ENCODE assay signal across 1 cellular context in genomic region chr20:62411479-62412193, GRCh38.
TF ChIP-seq lines count a peak whose summit lies in the region.

No MANE protein-coding gene starts in this region.

TF ChIP-seq in HepG2, 621 proteins besides CTCF, POLR2A, EP300 and RAD21 (continued from another document and continues in another):
- TF ChIP-seq ZNF512 (CRISPR knock-in tag; IDR thresholded peaks at IDR 0.05) (0 out of 2 replicates have a peak, but pooled peaks have one; percentile 61), ZNF839 (CRISPR knock-in tag; IDR thresholded peaks at IDR 0.05; ENCODE audit: borderline replicate concordance) (0 out of 2 replicates have a peak, but pooled peaks have one; percentile 19), TOPORS (CRISPR knock-in tag; IDR thresholded peaks at IDR 0.05) (peak; percentile 93), SP1 (IDR thresholded peaks at IDR 0.05) (no peak), SP1 (CRISPR knock-in tag; IDR thresholded peaks at IDR 0.05) (0 out of 2 replicates have a peak, but pooled peaks have one; percentile 20), EZH2 (conservative IDR thresholded peaks at IDR 0.05; ENCODE audit: low read depth, low read length) (no peak), SOX5 (CRISPR knock-in tag; IDR thresholded peaks at IDR 0.05; ENCODE audit: borderline replicate concordance) (no peak; the same call in 1 of the 2 replicates), ZFP90 (CRISPR knock-in tag; IDR thresholded peaks at IDR 0.05; ENCODE audit: borderline replicate concordance) (peak; percentile 33; the same call in 1 of the 2 replicates), NCOR1 (IDR thresholded peaks at IDR 0.05; ENCODE audit: borderline replicate concordance, low read length) (0 out of 2 replicates have a peak, but pooled peaks have one; percentile 62), MYC (CRISPR knock-in tag; IDR thresholded peaks at IDR 0.05; ENCODE audit: borderline replicate concordance) (peak; percentile 51; the same call in 1 of the 2 replicates), ZSCAN5A (CRISPR knock-in tag; IDR thresholded peaks at IDR 0.05; ENCODE audit: borderline replicate concordance) (peak; percentile 79; the same call in 1 of the 2 replicates), NR1H2 (CRISPR knock-in tag; IDR thresholded peaks at IDR 0.05; ENCODE audit: borderline replicate concordance, low read depth) (no peak; the same call in none of the 2 replicates), MAFK (conservative IDR thresholded peaks at IDR 0.05 in 1 of 2, IDR thresholded peaks at IDR 0.05 in 1 of 2; ENCODE audit: low read length in 2 of 2) (peak; percentile 35 to 53; a peak in 3 of 4 replicates), ZFX (CRISPR knock-in tag; IDR thresholded peaks at IDR 0.05; ENCODE audit: low read depth) (peak; percentile 78), BORCS8-MEF2B (CRISPR knock-in tag; IDR thresholded peaks at IDR 0.05) (peak; percentile 89), JUNB (CRISPR knock-in tag; IDR thresholded peaks at IDR 0.05; ENCODE audit: borderline replicate concordance) (no peak), CCAR2 (optimal IDR thresholded peaks at IDR 0.05; ENCODE audit: low read depth, low read length) (no peak), ZSCAN21 (CRISPR knock-in tag; IDR thresholded peaks at IDR 0.05; ENCODE audit: borderline replicate concordance) (0 out of 2 replicates have a peak, but pooled peaks have one; percentile 54), NRL (CRISPR knock-in tag; IDR thresholded peaks at IDR 0.05; ENCODE audit: borderline replicate concordance) (peak; percentile 51; the same call in 1 of the 2 replicates), ARID2 (CRISPR knock-in tag; IDR thresholded peaks at IDR 0.05; ENCODE audit: borderline replicate concordance) (peak; percentile 97), ZSCAN29 (CRISPR knock-in tag; conservative IDR thresholded peaks at IDR 0.05) (peak; percentile 58; the same call in 1 of the 2 replicates)
- TF ChIP-seq, protein P1, sequence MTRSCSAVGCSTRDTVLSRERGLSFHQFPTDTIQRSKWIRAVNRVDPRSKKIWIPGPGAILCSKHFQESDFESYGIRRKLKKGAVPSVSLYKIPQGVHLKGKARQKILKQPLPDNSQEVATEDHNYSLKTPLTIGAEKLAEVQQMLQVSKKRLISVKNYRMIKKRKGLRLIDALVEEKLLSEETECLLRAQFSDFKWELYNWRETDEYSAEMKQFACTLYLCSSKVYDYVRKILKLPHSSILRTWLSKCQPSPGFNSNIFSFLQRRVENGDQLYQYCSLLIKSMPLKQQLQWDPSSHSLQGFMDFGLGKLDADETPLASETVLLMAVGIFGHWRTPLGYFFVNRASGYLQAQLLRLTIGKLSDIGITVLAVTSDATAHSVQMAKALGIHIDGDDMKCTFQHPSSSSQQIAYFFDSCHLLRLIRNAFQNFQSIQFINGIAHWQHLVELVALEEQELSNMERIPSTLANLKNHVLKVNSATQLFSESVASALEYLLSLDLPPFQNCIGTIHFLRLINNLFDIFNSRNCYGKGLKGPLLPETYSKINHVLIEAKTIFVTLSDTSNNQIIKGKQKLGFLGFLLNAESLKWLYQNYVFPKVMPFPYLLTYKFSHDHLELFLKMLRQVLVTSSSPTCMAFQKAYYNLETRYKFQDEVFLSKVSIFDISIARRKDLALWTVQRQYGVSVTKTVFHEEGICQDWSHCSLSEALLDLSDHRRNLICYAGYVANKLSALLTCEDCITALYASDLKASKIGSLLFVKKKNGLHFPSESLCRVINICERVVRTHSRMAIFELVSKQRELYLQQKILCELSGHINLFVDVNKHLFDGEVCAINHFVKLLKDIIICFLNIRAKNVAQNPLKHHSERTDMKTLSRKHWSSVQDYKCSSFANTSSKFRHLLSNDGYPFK (CRISPR knock-in tag; IDR thresholded peaks at IDR 0.05; ENCODE audit: borderline replicate concordance): peak; percentile 84; the same call in 1 of the 2 replicates
- TF ChIP-seq, protein P2, sequence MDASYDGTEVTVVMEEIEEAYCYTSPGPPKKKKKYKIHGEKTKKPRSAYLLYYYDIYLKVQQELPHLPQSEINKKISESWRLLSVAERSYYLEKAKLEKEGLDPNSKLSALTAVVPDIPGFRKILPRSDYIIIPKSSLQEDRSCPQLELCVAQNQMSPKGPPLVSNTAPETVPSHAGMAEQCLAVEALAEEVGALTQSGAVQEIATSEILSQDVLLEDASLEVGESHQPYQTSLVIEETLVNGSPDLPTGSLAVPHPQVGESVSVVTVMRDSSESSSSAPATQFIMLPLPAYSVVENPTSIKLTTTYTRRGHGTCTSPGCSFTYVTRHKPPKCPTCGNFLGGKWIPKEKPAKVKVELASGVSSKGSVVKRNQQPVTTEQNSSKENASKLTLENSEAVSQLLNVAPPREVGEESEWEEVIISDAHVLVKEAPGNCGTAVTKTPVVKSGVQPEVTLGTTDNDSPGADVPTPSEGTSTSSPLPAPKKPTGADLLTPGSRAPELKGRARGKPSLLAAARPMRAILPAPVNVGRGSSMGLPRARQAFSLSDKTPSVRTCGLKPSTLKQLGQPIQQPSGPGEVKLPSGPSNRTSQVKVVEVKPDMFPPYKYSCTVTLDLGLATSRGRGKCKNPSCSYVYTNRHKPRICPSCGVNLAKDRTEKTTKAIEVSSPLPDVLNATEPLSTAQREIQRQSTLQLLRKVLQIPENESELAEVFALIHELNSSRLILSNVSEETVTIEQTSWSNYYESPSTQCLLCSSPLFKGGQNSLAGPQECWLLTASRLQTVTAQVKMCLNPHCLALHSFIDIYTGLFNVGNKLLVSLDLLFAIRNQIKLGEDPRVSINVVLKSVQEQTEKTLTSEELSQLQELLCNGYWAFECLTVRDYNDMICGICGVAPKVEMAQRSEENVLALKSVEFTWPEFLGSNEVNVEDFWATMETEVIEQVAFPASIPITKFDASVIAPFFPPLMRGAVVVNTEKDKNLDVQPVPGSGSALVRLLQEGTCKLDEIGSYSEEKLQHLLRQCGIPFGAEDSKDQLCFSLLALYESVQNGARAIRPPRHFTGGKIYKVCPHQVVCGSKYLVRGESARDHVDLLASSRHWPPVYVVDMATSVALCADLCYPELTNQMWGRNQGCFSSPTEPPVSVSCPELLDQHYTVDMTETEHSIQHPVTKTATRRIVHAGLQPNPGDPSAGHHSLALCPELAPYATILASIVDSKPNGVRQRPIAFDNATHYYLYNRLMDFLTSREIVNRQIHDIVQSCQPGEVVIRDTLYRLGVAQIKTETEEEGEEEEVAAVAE (CRISPR knock-in tag; IDR thresholded peaks at IDR 0.05; ENCODE audit: borderline replicate concordance): no peak
- TF ChIP-seq, protein P3, sequence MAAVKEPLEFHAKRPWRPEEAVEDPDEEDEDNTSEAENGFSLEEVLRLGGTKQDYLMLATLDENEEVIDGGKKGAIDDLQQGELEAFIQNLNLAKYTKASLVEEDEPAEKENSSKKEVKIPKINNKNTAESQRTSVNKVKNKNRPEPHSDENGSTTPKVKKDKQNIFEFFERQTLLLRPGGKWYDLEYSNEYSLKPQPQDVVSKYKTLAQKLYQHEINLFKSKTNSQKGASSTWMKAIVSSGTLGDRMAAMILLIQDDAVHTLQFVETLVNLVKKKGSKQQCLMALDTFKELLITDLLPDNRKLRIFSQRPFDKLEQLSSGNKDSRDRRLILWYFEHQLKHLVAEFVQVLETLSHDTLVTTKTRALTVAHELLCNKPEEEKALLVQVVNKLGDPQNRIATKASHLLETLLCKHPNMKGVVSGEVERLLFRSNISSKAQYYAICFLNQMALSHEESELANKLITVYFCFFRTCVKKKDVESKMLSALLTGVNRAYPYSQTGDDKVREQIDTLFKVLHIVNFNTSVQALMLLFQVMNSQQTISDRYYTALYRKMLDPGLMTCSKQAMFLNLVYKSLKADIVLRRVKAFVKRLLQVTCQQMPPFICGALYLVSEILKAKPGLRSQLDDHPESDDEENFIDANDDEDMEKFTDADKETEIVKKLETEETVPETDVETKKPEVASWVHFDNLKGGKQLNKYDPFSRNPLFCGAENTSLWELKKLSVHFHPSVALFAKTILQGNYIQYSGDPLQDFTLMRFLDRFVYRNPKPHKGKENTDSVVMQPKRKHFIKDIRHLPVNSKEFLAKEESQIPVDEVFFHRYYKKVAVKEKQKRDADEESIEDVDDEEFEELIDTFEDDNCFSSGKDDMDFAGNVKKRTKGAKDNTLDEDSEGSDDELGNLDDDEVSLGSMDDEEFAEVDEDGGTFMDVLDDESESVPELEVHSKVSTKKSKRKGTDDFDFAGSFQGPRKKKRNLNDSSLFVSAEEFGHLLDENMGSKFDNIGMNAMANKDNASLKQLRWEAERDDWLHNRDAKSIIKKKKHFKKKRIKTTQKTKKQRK (IDR thresholded peaks at IDR 0.05; ENCODE audit: low read length): no peak
- TF ChIP-seq, protein P4, sequence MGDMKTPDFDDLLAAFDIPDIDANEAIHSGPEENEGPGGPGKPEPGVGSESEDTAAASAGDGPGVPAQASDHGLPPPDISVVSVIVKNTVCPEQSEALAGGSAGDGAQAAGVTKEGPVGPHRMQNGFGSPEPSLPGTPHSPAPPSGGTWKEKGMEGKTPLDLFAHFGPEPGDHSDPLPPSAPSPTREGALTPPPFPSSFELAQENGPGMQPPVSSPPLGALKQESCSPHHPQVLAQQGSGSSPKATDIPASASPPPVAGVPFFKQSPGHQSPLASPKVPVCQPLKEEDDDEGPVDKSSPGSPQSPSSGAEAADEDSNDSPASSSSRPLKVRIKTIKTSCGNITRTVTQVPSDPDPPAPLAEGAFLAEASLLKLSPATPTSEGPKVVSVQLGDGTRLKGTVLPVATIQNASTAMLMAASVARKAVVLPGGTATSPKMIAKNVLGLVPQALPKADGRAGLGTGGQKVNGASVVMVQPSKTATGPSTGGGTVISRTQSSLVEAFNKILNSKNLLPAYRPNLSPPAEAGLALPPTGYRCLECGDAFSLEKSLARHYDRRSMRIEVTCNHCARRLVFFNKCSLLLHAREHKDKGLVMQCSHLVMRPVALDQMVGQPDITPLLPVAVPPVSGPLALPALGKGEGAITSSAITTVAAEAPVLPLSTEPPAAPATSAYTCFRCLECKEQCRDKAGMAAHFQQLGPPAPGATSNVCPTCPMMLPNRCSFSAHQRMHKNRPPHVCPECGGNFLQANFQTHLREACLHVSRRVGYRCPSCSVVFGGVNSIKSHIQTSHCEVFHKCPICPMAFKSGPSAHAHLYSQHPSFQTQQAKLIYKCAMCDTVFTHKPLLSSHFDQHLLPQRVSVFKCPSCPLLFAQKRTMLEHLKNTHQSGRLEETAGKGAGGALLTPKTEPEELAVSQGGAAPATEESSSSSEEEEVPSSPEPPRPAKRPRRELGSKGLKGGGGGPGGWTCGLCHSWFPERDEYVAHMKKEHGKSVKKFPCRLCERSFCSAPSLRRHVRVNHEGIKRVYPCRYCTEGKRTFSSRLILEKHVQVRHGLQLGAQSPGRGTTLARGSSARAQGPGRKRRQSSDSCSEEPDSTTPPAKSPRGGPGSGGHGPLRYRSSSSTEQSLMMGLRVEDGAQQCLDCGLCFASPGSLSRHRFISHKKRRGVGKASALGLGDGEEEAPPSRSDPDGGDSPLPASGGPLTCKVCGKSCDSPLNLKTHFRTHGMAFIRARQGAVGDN (CRISPR knock-in tag; IDR thresholded peaks at IDR 0.05): peak; percentile 91
- TF ChIP-seq, protein P5, sequence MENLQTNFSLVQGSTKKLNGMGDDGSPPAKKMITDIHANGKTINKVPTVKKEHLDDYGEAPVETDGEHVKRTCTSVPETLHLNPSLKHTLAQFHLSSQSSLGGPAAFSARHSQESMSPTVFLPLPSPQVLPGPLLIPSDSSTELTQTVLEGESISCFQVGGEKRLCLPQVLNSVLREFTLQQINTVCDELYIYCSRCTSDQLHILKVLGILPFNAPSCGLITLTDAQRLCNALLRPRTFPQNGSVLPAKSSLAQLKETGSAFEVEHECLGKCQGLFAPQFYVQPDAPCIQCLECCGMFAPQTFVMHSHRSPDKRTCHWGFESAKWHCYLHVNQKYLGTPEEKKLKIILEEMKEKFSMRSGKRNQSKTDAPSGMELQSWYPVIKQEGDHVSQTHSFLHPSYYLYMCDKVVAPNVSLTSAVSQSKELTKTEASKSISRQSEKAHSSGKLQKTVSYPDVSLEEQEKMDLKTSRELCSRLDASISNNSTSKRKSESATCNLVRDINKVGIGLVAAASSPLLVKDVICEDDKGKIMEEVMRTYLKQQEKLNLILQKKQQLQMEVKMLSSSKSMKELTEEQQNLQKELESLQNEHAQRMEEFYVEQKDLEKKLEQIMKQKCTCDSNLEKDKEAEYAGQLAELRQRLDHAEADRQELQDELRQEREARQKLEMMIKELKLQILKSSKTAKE (CRISPR knock-in tag; IDR thresholded peaks at IDR 0.05; ENCODE audit: borderline replicate concordance): no peak
- TF ChIP-seq, protein P6, sequence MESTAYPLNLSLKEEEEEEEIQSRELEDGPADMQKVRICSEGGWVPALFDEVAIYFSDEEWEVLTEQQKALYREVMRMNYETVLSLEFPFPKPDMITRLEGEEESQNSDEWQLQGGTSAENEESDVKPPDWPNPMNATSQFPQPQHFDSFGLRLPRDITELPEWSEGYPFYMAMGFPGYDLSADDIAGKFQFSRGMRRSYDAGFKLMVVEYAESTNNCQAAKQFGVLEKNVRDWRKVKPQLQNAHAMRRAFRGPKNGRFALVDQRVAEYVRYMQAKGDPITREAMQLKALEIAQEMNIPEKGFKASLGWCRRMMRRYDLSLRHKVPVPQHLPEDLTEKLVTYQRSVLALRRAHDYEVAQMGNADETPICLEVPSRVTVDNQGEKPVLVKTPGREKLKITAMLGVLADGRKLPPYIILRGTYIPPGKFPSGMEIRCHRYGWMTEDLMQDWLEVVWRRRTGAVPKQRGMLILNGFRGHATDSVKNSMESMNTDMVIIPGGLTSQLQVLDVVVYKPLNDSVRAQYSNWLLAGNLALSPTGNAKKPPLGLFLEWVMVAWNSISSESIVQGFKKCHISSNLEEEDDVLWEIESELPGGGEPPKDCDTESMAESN (CRISPR knock-in tag; conservative IDR thresholded peaks at IDR 0.05): 0 out of 2 replicates have a peak, but pooled peaks have one; percentile 22
- TF ChIP-seq, protein P7, sequence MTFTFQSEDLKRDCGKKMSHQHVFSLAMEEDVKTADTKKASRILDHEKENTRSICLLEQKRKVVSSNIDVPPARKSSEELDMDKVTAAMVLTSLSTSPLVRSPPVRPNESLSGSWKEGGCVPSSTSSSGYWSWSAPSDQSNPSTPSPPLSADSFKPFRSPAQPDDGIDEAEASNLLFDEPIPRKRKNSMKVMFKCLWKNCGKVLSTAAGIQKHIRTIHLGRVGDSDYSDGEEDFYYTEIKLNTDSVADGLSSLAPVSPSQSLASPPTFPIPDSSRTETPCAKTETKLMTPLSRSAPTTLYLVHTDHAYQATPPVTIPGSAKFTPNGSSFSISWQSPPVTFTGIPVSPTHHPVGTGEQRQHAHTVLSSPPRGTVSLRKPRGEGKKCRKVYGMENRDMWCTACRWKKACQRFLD (CRISPR knock-in tag; IDR thresholded peaks at IDR 0.05; ENCODE audit: borderline replicate concordance): peak; percentile 73; the same call in 1 of the 2 replicates
